In the genomic region with DNA sequence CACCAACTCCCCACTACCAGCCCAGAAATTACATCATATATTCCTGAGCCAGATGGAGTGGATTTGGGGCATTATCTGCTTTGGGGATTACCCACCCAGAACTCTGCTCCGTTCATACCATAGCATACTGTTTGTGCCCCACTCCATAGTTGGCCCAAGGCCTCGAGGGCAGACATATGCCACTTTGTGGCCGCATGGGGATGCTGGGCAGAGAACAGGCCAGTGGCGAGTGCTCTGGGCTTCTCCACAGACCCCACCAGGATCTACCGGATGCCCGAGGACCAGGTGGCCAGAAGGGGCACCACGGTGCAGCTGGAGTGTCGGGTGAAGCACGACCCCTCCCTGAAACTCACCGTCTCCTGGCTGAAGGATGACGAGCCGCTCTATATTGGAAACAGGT, we compare ENCODE assay signal across 12 cellular contexts.
DNase-seq lines count a peak whose midpoint lies in the region; ATAC-seq, FAIRE-seq and TF ChIP-seq lines count a peak whose summit lies in the region.
"Had no signal": no experiment of that assay in that cellular context is flagged by ENCODE, and none has a peak within 500 bp of the region (broad histone marks: within the 10 kb centered on the region; RNA-seq: fewer than 3 reads in every experiment).

No MANE protein-coding gene starts in this region.

- TF ChIP-seq CTCF in D721Med (IDR thresholded peaks at IDR 0.05; ENCODE audit: insufficient read depth, missing control alignments) (peak; percentile 21), osteoblast (IDR thresholded peaks at IDR 0.05; ENCODE audit: extremely low read depth, low read depth, low read length) (no peak)

- H2AFZ ChIP-seq in osteoblast (ENCODE audit: low read length) = no peak overlapping the region

- peaks cover 0 to 8% (median 0%) of the 10 kb centered on the region in 11 experiments; a peak in 1 of 22 replicates for H4K20me1 ChIP-seq in BLaER1 treated with 17β-estradiol and CSF1 and Interleukin-3, amounts not matched to agents 10 nM and 100 nM
- peaks cover 10% of the 10 kb centered on the region for H4K20me1 ChIP-seq in osteoblast (ENCODE audit: insufficient read depth, low read length)

- H3K4me2 ChIP-seq in BLaER1 treated with 17β-estradiol and CSF1 and Interleukin-3, amounts not matched to agents 10 nM and 100 nM = peak overlapping the region; percentile 0 to 58 (median 46); a peak in 17 of 22 replicates
- H3K4me2 ChIP-seq in osteoblast (ENCODE audit: insufficient read depth, low read length) = no peak overlapping the region

- DNase-seq in D721Med (ENCODE audit: insufficient read length, low spot score) (no peak), NCI-H82 treated with DMSO at 0.1 percent for 48 hours (lab: John Stamatoyannopoulos, UW; ENCODE audit: unreplicated experiment) (peak; percentile 34), osteoblast (ENCODE audit: insufficient read length, low spot score, missing footprints) (peak; percentile 66), right cardiac atrium (no peak)
- DNase-seq: DMS79, GOT3 had no signal

- peak overlapping the region in 1 of 11 experiments; percentile 0; a peak in 1 of 22 replicates for H3K9ac ChIP-seq in BLaER1 treated with 17β-estradiol and CSF1 and Interleukin-3, amounts not matched to agents 10 nM and 100 nM

- no peak for FAIRE-seq in D721Med (lab: Jason Lieb, UNC)
- FAIRE-seq: H54 had no signal

- ATAC-seq in GM18870 (IDR thresholded peaks at IDR 0.05; ENCODE audit: unreplicated experiment) = no peak
- ATAC-seq in HG03095 (IDR thresholded peaks at IDR 0.05; ENCODE audit: unreplicated experiment) = no peak
- ATAC-seq in right cardiac atrium = no peak

- H3K4me3 ChIP-seq in BLaER1 treated with 17β-estradiol and CSF1 and Interleukin-3, amounts not matched to agents 10 nM and 100 nM = no peak overlapping the region
- H3K4me3 ChIP-seq in osteoblast (ENCODE audit: insufficient read depth, low read length) (no peak overlapping the region), right cardiac atrium (ENCODE audit: low read length) (no peak overlapping the region)
- H3K4me3 ChIP-seq: GM12878, HAP-1 had no signal

- peaks cover 29 to 51% (median 43%) of the 10 kb centered on the region in 10 experiments for H3K4me1 ChIP-seq in BLaER1 treated with 17β-estradiol and CSF1 and Interleukin-3, amounts not matched to agents 10 nM and 100 nM
- H3K4me1 ChIP-seq in osteoblast (ENCODE audit: insufficient read depth, low read length) (peaks cover 13% of the 10 kb centered on the region), right cardiac atrium (ENCODE audit: control insufficient read depth, insufficient read depth, low read length) (no peaks in the 10 kb centered on the region)
- H3K4me1 ChIP-seq: HAP-1 had no signal

- no peak overlapping the region for H3K27ac ChIP-seq in BLaER1 treated with 17β-estradiol and CSF1 and Interleukin-3, amounts not matched to agents 10 nM and 100 nM
- no peak overlapping the region for H3K27ac ChIP-seq in osteoblast (ENCODE audit: low read depth, low read length)
- no peak overlapping the region for H3K27ac ChIP-seq in right cardiac atrium (ENCODE audit: low read length)

- intact Hi-C loops in right cardiac atrium (cut with DNase I) = no loop called here

- no peaks in the 10 kb centered on the region for H3K36me3 ChIP-seq in BLaER1 treated with 17β-estradiol and CSF1 and Interleukin-3, amounts not matched to agents 10 nM and 100 nM
- H3K36me3 ChIP-seq in osteoblast (ENCODE audit: insufficient read depth, low read length) = peaks cover 26% of the 10 kb centered on the region
- H3K36me3 ChIP-seq: HAP-1 had no signal

- 77% methylated on average over 12 of the region's 12 CpGs for WGBS in right cardiac atrium

- H3K9me3 ChIP-seq in BLaER1 treated with 17β-estradiol and CSF1 and Interleukin-3, amounts not matched to agents 10 nM and 100 nM (replicated peaks in 1 of 11) = no peaks in the 10 kb centered on the region
- no peaks in the 10 kb centered on the region for H3K9me3 ChIP-seq in osteoblast (ENCODE audit: low read depth, low read length)
- H3K9me3 ChIP-seq in right cardiac atrium (ENCODE audit: control insufficient read depth, low read length) = no peaks in the 10 kb centered on the region
- H3K9me3 ChIP-seq: HAP-1 had no signal

- no peaks in the 10 kb centered on the region for H3K27me3 ChIP-seq in BLaER1 treated with 17β-estradiol and CSF1 and Interleukin-3, amounts not matched to agents 10 nM and 100 nM
- H3K27me3 ChIP-seq in osteoblast (ENCODE audit: insufficient read depth, low read length) = no peaks in the 10 kb centered on the region
- no peaks in the 10 kb centered on the region for H3K27me3 ChIP-seq in right cardiac atrium (ENCODE audit: control insufficient read depth, insufficient read depth)

- no peaks in the 10 kb centered on the region for H3K79me2 ChIP-seq in osteoblast (ENCODE audit: insufficient read depth, low read length)

Comparison
In these comparisons a context has a peak if more than half of its experiments do, and no peak if none do; other contexts are left out.
1. DNase-seq: peak in NCI-H82 treated with DMSO at 0.1 percent for 48 hours (single experiment) and osteoblast (single experiment); none in D721Med (single experiment) and right cardiac atrium (0 of 3).